In the genomic region with DNA sequence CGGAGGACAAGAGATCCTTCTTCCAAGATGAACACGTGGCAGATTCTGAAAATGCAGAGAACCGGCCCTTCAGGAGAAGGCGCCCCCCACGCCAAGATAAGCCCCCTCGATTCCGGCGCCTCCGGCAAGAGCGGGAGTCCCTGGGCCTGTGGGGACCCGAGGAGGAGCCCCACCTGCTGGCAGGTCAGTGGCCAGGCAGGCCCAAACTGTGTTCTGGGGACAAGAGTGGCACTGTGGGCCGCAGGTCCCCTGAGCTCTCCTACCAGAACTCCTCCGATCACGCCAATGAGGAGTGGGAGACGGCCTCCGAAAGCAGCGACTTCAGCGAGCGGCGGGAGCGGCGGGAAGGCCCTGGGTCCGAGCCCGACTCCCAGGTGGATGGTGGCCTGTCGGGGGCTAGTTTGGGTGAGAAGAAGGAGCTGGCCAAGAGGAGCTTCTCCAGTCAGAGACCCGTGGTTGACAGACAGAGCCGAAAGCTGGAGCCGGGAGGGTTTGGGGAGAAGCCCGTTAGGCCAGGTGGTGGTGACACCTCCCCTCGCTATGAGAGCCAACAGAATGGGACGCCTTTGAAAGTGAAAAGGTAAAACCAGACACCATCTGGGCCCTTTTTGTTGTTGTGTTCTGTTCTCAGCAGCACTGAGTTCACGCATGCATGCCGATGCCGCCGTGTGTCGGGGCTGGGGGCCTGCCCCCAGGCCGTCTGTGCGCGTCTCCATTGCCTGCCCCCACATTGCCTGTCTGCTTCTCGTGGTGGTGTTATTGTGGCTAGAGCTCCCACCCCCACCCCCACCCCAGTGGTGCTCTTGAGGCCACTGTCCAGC, we compare ENCODE assay signal across 11 cellular contexts. TPM values are rescaled to one million over a fixed set of nuclear protein-coding genes. Genes with fewer than 3 reads are reported as not detected.
DNase-seq lines count a peak whose midpoint lies in the region; TF ChIP-seq lines count a peak whose summit lies in the region.
"Had no signal": no experiment of that assay in that cellular context is flagged by ENCODE, and none has a peak within 500 bp of the region (broad histone marks: within the 10 kb centered on the region; RNA-seq: fewer than 3 reads in every experiment).

No MANE protein-coding gene starts in this region.

- H3K27ac ChIP-seq in adrenal gland, result no peak overlapping the region
- H3K27ac ChIP-seq in right atrium auricular region, result peak overlapping the region; percentile 66 to 73
- no peak overlapping the region for H3K27ac ChIP-seq in transverse colon
- H3K27ac ChIP-seq: esophagus squamous epithelium had no signal

- no peak for TF ChIP-seq EP300 in transverse colon (IDR thresholded peaks at IDR 0.05; ENCODE audit: low read depth)

- H3K4me1 Mint-ChIP-seq in activated CD4-positive, alpha-beta T cell treated with anti-CD3 and anti-CD28 coated beads, Interleukin-2, amount 10 ng/mL, durations not matched to agents 7 days and 5 days, result peaks cover 5% of the 10 kb centered on the region
- H3K4me1 Mint-ChIP-seq in activated CD4-positive, alpha-beta T cell treated with anti-CD3 and anti-CD28 coated beads, Interleukin-2, amount 10 ng/mL, durations not matched to agents 24 days and 14 days, result peaks cover 2% of the 10 kb centered on the region

- H3K4me1 ChIP-seq in adrenal gland (replicated peaks in 1 of 2), result no peaks in the 10 kb centered on the region
- H3K4me1 ChIP-seq in right atrium auricular region, result peaks cover 0 to 15% of the 10 kb centered on the region in 2 donors
- H3K4me1 ChIP-seq in transverse colon, result no peaks in the 10 kb centered on the region

- CTCF ChIA-PET in activated CD4-positive, alpha-beta T cell treated with anti-CD3 and anti-CD28 coated beads, Interleukin-2, amount 10 ng/mL, durations not matched to agents 7 days and 5 days (lab: Charles Lee), result interaction anchor here (0.6 to 1.2 kb wide), 2 partner anchors 24 to 123 kb away, joined by 3 to 4 read pairs; no protein-coding TSS in a partner anchor

- WGBS in adrenal gland, 4 donors, result 85 to 94% (median 91%) methylated on average over 20 to 40 of the region's 40 CpGs
- WGBS in transverse colon (ENCODE audit: low coverage in 1 of 2), 2 donors, result 90% methylated on average over 39 of the region's 40 CpGs; no CpG with 5 or more reads in 1 of the 2 donors

- H3K27me3 ChIP-seq in adrenal gland (no peaks in the 10 kb centered on the region), right atrium auricular region (no peaks in the 10 kb centered on the region), transverse colon (no peaks in the 10 kb centered on the region)
- H3K27me3 ChIP-seq: esophagus squamous epithelium had no signal

- peaks cover 64% of the 10 kb centered on the region for H3K36me3 Mint-ChIP-seq in activated CD4-positive, alpha-beta T cell treated with anti-CD3 and anti-CD28 coated beads, Interleukin-2, amount 10 ng/mL, durations not matched to agents 7 days and 5 days (ENCODE audit: low read depth)
- peaks cover 51% of the 10 kb centered on the region for H3K36me3 Mint-ChIP-seq in activated CD4-positive, alpha-beta T cell treated with anti-CD3 and anti-CD28 coated beads, Interleukin-2, amount 10 ng/mL, durations not matched to agents 24 days and 14 days (ENCODE audit: low read depth)

- no peak for DNase-seq in activated CD4-positive, alpha-beta T cell treated with anti-CD3 and anti-CD28 coated beads, Interleukin-2, amount 10 ng/mL, durations not matched to agents 7 days and 5 days
- DNase-seq in activated CD4-positive, alpha-beta T cell treated with anti-CD3 and anti-CD28 coated beads, Interleukin-2, amount 50 U/mL, for 4 hours, result no peak
- DNase-seq in adrenal gland (no peak), right atrium auricular region (ENCODE audit: low spot score) (no peak), transverse colon (no peak), NCI-H526 treated with DMSO at 0.1 percent for 48 hours (lab: John Stamatoyannopoulos, UW) (no peak), SKM-1 treated with dmso at 0.1 percent for 144 hours (lab: John Stamatoyannopoulos, UW; ENCODE audit: unreplicated experiment) (no peak)
- no peak for DNase-seq in activated CD4-positive, alpha-beta T cell treated with anti-CD3 and anti-CD28 coated beads, Interleukin-2, amount 10 ng/mL, durations not matched to agents 24 days and 14 days
- DNase-seq: ACHN, esophagus squamous epithelium, NCI-H1436 treated with DMSO at 0.1 percent for 48 hours had no signal

- H3K9me3 ChIP-seq in adrenal gland (replicated peaks in 1 of 3) (no peaks in the 10 kb centered on the region), right atrium auricular region (no peaks in the 10 kb centered on the region), transverse colon (no peaks in the 10 kb centered on the region)
- H3K9me3 ChIP-seq: esophagus squamous epithelium had no signal

- no peaks in the 10 kb centered on the region for H3K27me3 Mint-ChIP-seq in activated CD4-positive, alpha-beta T cell treated with anti-CD3 and anti-CD28 coated beads, Interleukin-2, amount 10 ng/mL, durations not matched to agents 7 days and 5 days
- H3K27me3 Mint-ChIP-seq in activated CD4-positive, alpha-beta T cell treated with anti-CD3 and anti-CD28 coated beads, Interleukin-2, amount 10 ng/mL, durations not matched to agents 24 days and 14 days, result no peaks in the 10 kb centered on the region

- TF ChIP-seq POLR2A in adrenal gland (IDR thresholded peaks at IDR 0.05) (no peak), transverse colon (IDR thresholded peaks at IDR 0.05) (no peak)

- intact Hi-C loops in adrenal gland (cut with DNase I), result loop anchor here in 1 of 2 donors (5.0 to 10.0 kb wide), 2 partner anchors 81 to 124 kb away; partner anchors contain the start of gene PRRC2B
- intact Hi-C loops in transverse colon (cut with DNase I; ENCODE audit: low total_unique reads), result loop anchor here (10.0 kb wide), 1 partner anchor 131 kb away; no protein-coding TSS in a partner anchor
- intact Hi-C loops in activated CD4-positive, alpha-beta T cell treated with anti-CD3 and anti-CD28 coated beads, Interleukin-2, amount 10 ng/mL, durations not matched to agents 24 days and 14 days (cut with micrococcal nuclease), result no loop called here

- H3K9me3 Mint-ChIP-seq in activated CD4-positive, alpha-beta T cell treated with anti-CD3 and anti-CD28 coated beads, Interleukin-2, amount 10 ng/mL, durations not matched to agents 7 days and 5 days, result no peaks in the 10 kb centered on the region
- H3K9me3 Mint-ChIP-seq in activated CD4-positive, alpha-beta T cell treated with anti-CD3 and anti-CD28 coated beads, Interleukin-2, amount 10 ng/mL, durations not matched to agents 24 days and 14 days, result no peaks in the 10 kb centered on the region

- in situ Hi-C loops in transverse colon (cut with MboI; ENCODE audit: low pct_ligation_motif_present in 1 of 4, low pct_unique_long_range_greater_than_20kb in 1 of 4, low sequenced_read_pairs in 3 of 4), result loop anchor here in 2 of 4 donors (25.0 kb wide), 2 partner anchors 114 to 261 kb away; partner anchors contain the start of gene RAPGEF1 (in 1 of the 2)

- no peak overlapping the region for H3K4me3 ChIP-seq in adrenal gland
- no peak overlapping the region for H3K4me3 ChIP-seq in right atrium auricular region
- H3K4me3 ChIP-seq in transverse colon, result no peak overlapping the region
- H3K4me3 ChIP-seq: esophagus squamous epithelium had no signal

- POLR2A ChIA-PET in activated CD4-positive, alpha-beta T cell treated with anti-CD3 and anti-CD28 coated beads, Interleukin-2, amount 10 ng/mL, durations not matched to agents 7 days and 5 days (lab: Charles Lee), result no interaction called here

- H3K4me3 Mint-ChIP-seq in activated CD4-positive, alpha-beta T cell treated with anti-CD3 and anti-CD28 coated beads, Interleukin-2, amount 10 ng/mL, durations not matched to agents 7 days and 5 days, result no peak overlapping the region
- H3K4me3 Mint-ChIP-seq in activated CD4-positive, alpha-beta T cell treated with anti-CD3 and anti-CD28 coated beads, Interleukin-2, amount 10 ng/mL, durations not matched to agents 24 days and 14 days, result no peak overlapping the region

- H3K36me3 ChIP-seq in adrenal gland (replicated peaks in 1 of 2) (peaks cover 0 to 98% of the 10 kb centered on the region in 2 donors), right atrium auricular region (peaks cover 99% of the 10 kb centered on the region), transverse colon (peaks cover 0 to 82% (median 29%) of the 10 kb centered on the region in 4 donors)

- H3K27ac Mint-ChIP-seq in activated CD4-positive, alpha-beta T cell treated with anti-CD3 and anti-CD28 coated beads, Interleukin-2, amount 10 ng/mL, durations not matched to agents 7 days and 5 days, result peak overlapping the region; percentile 36
- no peak overlapping the region for H3K27ac Mint-ChIP-seq in activated CD4-positive, alpha-beta T cell treated with anti-CD3 and anti-CD28 coated beads, Interleukin-2, amount 10 ng/mL, durations not matched to agents 24 days and 14 days

- TF ChIP-seq CTCF in adrenal gland (IDR thresholded peaks at IDR 0.05), result peak in 4 of 6 experiments; percentile 28 to 38 (median 38)
- TF ChIP-seq CTCF in right atrium auricular region (IDR thresholded peaks at IDR 0.05), result peak; percentile 48 to 66
- peak in 4 of 5 experiments; percentile 14 to 35 (median 22) for TF ChIP-seq CTCF in transverse colon (IDR thresholded peaks at IDR 0.05)

RNA-seq across cellular contexts. Expression of gene POMT1, which starts 26.6 kb away (rescaled TPM):
- total RNA-seq in activated CD4-positive, alpha-beta T cell treated with anti-CD3 and anti-CD28 coated beads, Interleukin-2, amount 10 ng/mL, durations not matched to agents 7 days and 5 days, result 10 to 100 TPM; 47.7 to 54.1 TPM
- 10 to 100 TPM; 21.3 to 47.5 (median 32.2) TPM for total RNA-seq in adrenal gland
- polyA plus RNA-seq in adrenal gland, result 10 to 100 TPM; 10.1 to 60.9 (median 59.5) TPM
- total RNA-seq in right atrium auricular region, result 10 to 100 TPM; 13.7 to 16.4 TPM
- total RNA-seq in transverse colon, result 100 to 1,000 TPM in 1 of 4 donors, 10 to 100 TPM in 3; 37.5 to 178 (median 69.5) TPM
- 32.8 and 34.6 TPM in 2 replicates for total RNA-seq in activated CD4-positive, alpha-beta T cell treated with anti-CD3 and anti-CD28 coated beads, Interleukin-2, amount 10 ng/mL, durations not matched to agents 24 days and 14 days

RNA-seq across cellular contexts. Expression of gene UCK1, which starts 54.9 kb away (rescaled TPM):
- total RNA-seq in activated CD4-positive, alpha-beta T cell treated with anti-CD3 and anti-CD28 coated beads, Interleukin-2, amount 10 ng/mL, durations not matched to agents 7 days and 5 days, result 10 to 100 TPM; 35.9 to 39.5 TPM
- 10 to 100 TPM; 27.4 to 97.0 (median 34.7) TPM for total RNA-seq in adrenal gland
- 10 to 100 TPM; 17.9 to 63.9 (median 55.2) TPM for polyA plus RNA-seq in adrenal gland
- total RNA-seq in right atrium auricular region, result 10 to 100 TPM; 21.2 to 37.8 TPM
- total RNA-seq in transverse colon, result 10 to 100 TPM; 10.5 to 63.6 (median 35.3) TPM
- 25.2 and 27.9 TPM in 2 replicates for total RNA-seq in activated CD4-positive, alpha-beta T cell treated with anti-CD3 and anti-CD28 coated beads, Interleukin-2, amount 10 ng/mL, durations not matched to agents 24 days and 14 days

Comparison
In these comparisons a context has a peak if more than half of its experiments do, and no peak if none do; other contexts are left out.
1. H3K27ac ChIP-seq: peak in right atrium auricular region (2 of 2); none in adrenal gland (0 of 5) and transverse colon (0 of 4).
2. Peak in every context shown above with its lines, with median percentiles within 50 percentile points of each other: CTCF ChIP-seq.